2 cellular contexts compared by ENCODE assay signal in the genomic region with DNA sequence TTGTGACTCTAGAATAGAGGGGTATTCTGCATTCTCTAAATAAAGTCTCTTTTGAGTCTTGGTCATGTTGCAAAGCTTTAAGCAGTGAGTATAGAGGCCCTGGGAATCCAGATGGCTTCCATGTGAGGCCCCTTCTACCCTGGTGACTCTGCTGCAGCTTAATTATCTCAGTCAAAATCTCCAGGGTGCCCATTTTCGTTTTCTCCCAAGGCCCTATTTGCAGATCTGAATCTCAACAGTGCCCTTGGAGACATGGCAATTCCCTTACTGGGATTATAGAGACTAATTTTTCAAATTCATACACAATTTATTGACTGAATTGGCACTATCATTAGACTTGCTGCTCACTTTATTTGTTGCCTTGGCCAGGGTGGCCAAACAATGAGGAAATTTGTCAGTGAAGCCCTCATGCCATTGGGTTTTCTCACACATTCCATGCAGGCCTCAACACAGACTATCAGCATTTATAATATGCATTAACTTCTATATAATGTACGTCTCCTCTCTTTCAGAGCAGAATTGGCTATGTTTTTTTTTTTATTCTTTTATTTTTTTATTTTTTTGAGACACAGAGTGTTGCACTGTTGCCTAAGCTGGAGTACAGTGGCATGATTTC.
TF ChIP-seq lines count a peak whose summit lies in the region.

No MANE protein-coding gene starts in this region.

TF ChIP-seq in SK-N-SH, 30 proteins besides CTCF, POLR2A, EP300 and RAD21 (continued from another document):
- TF ChIP-seq, protein P1, sequence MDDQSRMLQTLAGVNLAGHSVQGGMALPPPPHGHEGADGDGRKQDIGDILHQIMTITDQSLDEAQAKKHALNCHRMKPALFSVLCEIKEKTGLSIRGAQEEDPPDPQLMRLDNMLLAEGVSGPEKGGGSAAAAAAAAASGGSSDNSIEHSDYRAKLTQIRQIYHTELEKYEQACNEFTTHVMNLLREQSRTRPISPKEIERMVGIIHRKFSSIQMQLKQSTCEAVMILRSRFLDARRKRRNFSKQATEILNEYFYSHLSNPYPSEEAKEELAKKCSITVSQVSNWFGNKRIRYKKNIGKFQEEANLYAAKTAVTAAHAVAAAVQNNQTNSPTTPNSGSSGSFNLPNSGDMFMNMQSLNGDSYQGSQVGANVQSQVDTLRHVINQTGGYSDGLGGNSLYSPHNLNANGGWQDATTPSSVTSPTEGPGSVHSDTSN (IDR thresholded peaks at IDR 0.05), result no peak
- no peak for TF ChIP-seq YY1 (IDR thresholded peaks at IDR 0.05; ENCODE audit: low read depth)
- no peak for TF ChIP-seq GABPA (IDR thresholded peaks at IDR 0.05; ENCODE audit: low read depth)
- TF ChIP-seq FOXM1 (IDR thresholded peaks at IDR 0.05; ENCODE audit: low read depth), result no peak
- peak; percentile 31; the same call in 1 of the 2 replicates for TF ChIP-seq TCF12 (IDR thresholded peaks at IDR 0.05)
- peak; percentile 81 for TF ChIP-seq RCOR1 (IDR thresholded peaks at IDR 0.05; ENCODE audit: low read length)
- TF ChIP-seq FOXJ3 (CRISPR knock-in tag; IDR thresholded peaks at IDR 0.05), result no peak

TF ChIP-seq in liver, 16 proteins besides CTCF, POLR2A, EP300 and RAD21 (continued from another document):
- TF ChIP-seq, protein P2, sequence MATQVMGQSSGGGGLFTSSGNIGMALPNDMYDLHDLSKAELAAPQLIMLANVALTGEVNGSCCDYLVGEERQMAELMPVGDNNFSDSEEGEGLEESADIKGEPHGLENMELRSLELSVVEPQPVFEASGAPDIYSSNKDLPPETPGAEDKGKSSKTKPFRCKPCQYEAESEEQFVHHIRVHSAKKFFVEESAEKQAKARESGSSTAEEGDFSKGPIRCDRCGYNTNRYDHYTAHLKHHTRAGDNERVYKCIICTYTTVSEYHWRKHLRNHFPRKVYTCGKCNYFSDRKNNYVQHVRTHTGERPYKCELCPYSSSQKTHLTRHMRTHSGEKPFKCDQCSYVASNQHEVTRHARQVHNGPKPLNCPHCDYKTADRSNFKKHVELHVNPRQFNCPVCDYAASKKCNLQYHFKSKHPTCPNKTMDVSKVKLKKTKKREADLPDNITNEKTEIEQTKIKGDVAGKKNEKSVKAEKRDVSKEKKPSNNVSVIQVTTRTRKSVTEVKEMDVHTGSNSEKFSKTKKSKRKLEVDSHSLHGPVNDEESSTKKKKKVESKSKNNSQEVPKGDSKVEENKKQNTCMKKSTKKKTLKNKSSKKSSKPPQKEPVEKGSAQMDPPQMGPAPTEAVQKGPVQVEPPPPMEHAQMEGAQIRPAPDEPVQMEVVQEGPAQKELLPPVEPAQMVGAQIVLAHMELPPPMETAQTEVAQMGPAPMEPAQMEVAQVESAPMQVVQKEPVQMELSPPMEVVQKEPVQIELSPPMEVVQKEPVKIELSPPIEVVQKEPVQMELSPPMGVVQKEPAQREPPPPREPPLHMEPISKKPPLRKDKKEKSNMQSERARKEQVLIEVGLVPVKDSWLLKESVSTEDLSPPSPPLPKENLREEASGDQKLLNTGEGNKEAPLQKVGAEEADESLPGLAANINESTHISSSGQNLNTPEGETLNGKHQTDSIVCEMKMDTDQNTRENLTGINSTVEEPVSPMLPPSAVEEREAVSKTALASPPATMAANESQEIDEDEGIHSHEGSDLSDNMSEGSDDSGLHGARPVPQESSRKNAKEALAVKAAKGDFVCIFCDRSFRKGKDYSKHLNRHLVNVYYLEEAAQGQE (IDR thresholded peaks at IDR 0.05), result no peak
- no peak for TF ChIP-seq GABPA (IDR thresholded peaks at IDR 0.05 in 1 of 2, conservative IDR thresholded peaks at IDR 0.05 in 1 of 2)
- TF ChIP-seq RXRA (IDR thresholded peaks at IDR 0.05), result no peak
- no peak for TF ChIP-seq SP1 (IDR thresholded peaks at IDR 0.05)
- no peak for TF ChIP-seq JUND (IDR thresholded peaks at IDR 0.05)
- no peak for TF ChIP-seq NR2F2 (IDR thresholded peaks at IDR 0.05)
